In the genomic region with DNA sequence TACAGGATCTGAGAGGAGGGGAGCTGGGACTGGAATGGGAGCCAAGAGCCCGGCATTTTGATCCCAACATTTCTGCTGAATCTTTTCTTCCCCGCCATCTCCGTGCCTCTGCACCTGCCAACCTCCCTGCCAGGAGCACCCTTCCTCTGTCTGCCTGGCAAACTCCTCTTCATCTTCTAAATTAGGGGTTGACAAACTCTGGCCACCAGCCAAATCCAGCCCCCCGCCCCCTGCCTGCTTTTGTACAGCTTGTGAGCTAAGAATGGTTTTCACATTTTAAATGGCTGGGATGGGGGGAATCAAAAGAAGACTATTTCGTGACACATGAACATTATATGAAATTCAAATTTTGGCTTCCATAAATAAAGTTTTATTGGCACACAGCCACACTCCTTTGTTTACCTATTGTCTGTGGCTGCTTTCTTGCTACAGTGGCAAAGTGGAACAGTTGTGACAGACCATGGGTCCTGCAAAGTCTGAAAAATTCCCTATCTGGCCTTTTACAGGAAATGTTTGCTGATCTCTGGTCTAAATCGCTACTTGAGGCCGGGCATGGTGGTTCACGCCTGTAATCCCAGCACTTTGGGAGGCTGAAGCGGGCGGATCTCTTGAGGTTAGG, we compare ENCODE assay signal across 23 cellular contexts. TPM values are rescaled to one million over a fixed set of nuclear protein-coding genes. Genes with fewer than 3 reads are reported as not detected.
DNase-seq lines count a peak whose midpoint lies in the region; ATAC-seq, FAIRE-seq and TF ChIP-seq lines count a peak whose summit lies in the region.
"Had no signal": no experiment of that assay in that cellular context is flagged by ENCODE, and none has a peak within 500 bp of the region (broad histone marks: within the 10 kb centered on the region; RNA-seq: fewer than 3 reads in every experiment).

No MANE protein-coding gene starts in this region.

- H3K36me3 ChIP-seq in endothelial cell of umbilical vein (ENCODE audit: control insufficient read depth in 2 of 2, extremely low read depth in 1 of 2, insufficient read depth in 2 of 2, low read length in 2 of 2), result no peaks in the 10 kb centered on the region
- H3K36me3 ChIP-seq: heart left ventricle had no signal

- no peaks in the 10 kb centered on the region for H3K9me3 ChIP-seq in endothelial cell of umbilical vein (replicated peaks; ENCODE audit: control insufficient read depth, insufficient read depth, low read length)
- H3K9me3 ChIP-seq: heart left ventricle had no signal

- H3K4me1 ChIP-seq in endothelial cell of umbilical vein (ENCODE audit: control insufficient read depth, extremely low read depth, insufficient read depth, low read length), result peaks cover 13% of the 10 kb centered on the region

- no peak overlapping the region for H2AFZ ChIP-seq in endothelial cell of umbilical vein (ENCODE audit: low read depth, low read length)

- no peak overlapping the region for H3K4me3 ChIP-seq in endothelial cell of umbilical vein (replicated peaks in 1 of 3; ENCODE audit: insufficient read depth in 1 of 3, low read depth in 1 of 3, low read length in 3 of 3)
- H3K4me3 ChIP-seq: heart left ventricle, smooth muscle cell had no signal

- no peak overlapping the region for H3K9ac ChIP-seq in endothelial cell of umbilical vein (replicated peaks; ENCODE audit: extremely low read depth, insufficient read depth, low read length)

- POLR2A ChIA-PET in endothelial cell of umbilical vein (lab: Charles Lee), result no interaction called here

- DNase-seq in NCI-H2107 treated with DMSO at 0.1 percent for 48 hours (lab: John Stamatoyannopoulos, UW; ENCODE audit: unreplicated experiment), result peak; percentile 78
- no peak for DNase-seq in NCI-H2107 (lab: John Stamatoyannopoulos, UW)
- DNase-seq in NCI-H345 treated with DMSO at 0.1 percent for 48 hours (lab: John Stamatoyannopoulos, UW; ENCODE audit: unreplicated experiment), result peak; percentile 78
- no peak for DNase-seq in endothelial cell of umbilical vein (ENCODE audit: low read depth, low spot score)
- no peak for DNase-seq in AG08396 (ENCODE audit: low spot score)
- DNase-seq in NOMO-1 treated with dmso at 0.1 percent for 144 hours (lab: John Stamatoyannopoulos, UW; ENCODE audit: unreplicated experiment), result no peak
- DNase-seq in pons (ENCODE audit: low spot score), result no peak
- DNase-seq: 8988T; activated effector memory CD4-positive, alpha-beta T cell treated with anti-CD3 and anti-CD28 coated beads, Interleukin-2, amount 50 U/mL, for 16 hours; CD8-positive, alpha-beta T cell; cerebellar nuclear complex; DMS53; GF-D8; heart left ventricle; HFFc6; mesenchymal stem cell; NCI-H187; NCI-H510A; T-helper 17 cell had no signal

- intact Hi-C loops in endothelial cell of umbilical vein (cut with micrococcal nuclease), result no loop called here

- TF ChIP-seq CTCF in endothelial cell of umbilical vein (IDR thresholded peaks at IDR 0.05; ENCODE audit: extremely low read depth in 1 of 2, insufficient read depth in 1 of 2, low read depth in 1 of 2, low read length in 2 of 2), result no peak

- H3K27ac ChIP-seq in endothelial cell of umbilical vein (ENCODE audit: insufficient read depth, low read depth, low read length), result no peak overlapping the region
- H3K27ac ChIP-seq: heart left ventricle had no signal

- CTCF ChIA-PET in endothelial cell of umbilical vein (lab: Charles Lee), result interaction anchor here (0.7 to 1.8 kb wide), 4 partner anchors 9 to 193 kb away, joined by 3 to 9 read pairs (median 4); no protein-coding TSS in a partner anchor

- TF ChIP-seq POLR2A in endothelial cell of umbilical vein (IDR thresholded peaks at IDR 0.05; ENCODE audit: low read depth, low read length), result no peak

- no peaks in the 10 kb centered on the region for H3K9me1 ChIP-seq in endothelial cell of umbilical vein (replicated peaks; ENCODE audit: control insufficient read depth, extremely low read depth, insufficient read depth, low read length)

- no peaks in the 10 kb centered on the region for H4K20me1 ChIP-seq in endothelial cell of umbilical vein (replicated peaks; ENCODE audit: control insufficient read depth, extremely low read depth, insufficient read depth, low read length)

- no peaks in the 10 kb centered on the region for H3K79me2 ChIP-seq in endothelial cell of umbilical vein (ENCODE audit: control insufficient read depth, insufficient read depth, low read length)

- dilution Hi-C loops in endothelial cell of umbilical vein (cut with MboI; ENCODE audit: extremely low pct_ligation_motif_present, low sequenced_read_pairs), result no loop called here

- ATAC-seq in GM19452 (IDR thresholded peaks at IDR 0.05; ENCODE audit: unreplicated experiment), result no peak
- ATAC-seq: CD8-positive, alpha-beta T cell; T-helper 17 cell had no signal

- FAIRE-seq in endothelial cell of umbilical vein (lab: Jason Lieb, UNC), result peak; percentile 37
- FAIRE-seq: GM18507 had no signal

- H3K27me3 ChIP-seq in endothelial cell of umbilical vein (ENCODE audit: control insufficient read depth in 2 of 2, insufficient read depth in 2 of 2, low read length in 2 of 2), result no peaks in the 10 kb centered on the region
- H3K27me3 ChIP-seq: heart left ventricle had no signal

- H3K4me2 ChIP-seq in endothelial cell of umbilical vein (ENCODE audit: insufficient read depth, low read length), result no peak overlapping the region
- H3K4me2 ChIP-seq: smooth muscle cell had no signal

- no TSS peak for BruUV-seq in endothelial cell of umbilical vein (replicated peaks; lab: Mats Ljungman, UMichigan)

TF ChIP-seq in endothelial cell of umbilical vein, 7 proteins besides CTCF, POLR2A, EP300 and RAD21:
- TF ChIP-seq GATA2 (IDR thresholded peaks at IDR 0.05; ENCODE audit: insufficient read depth, insufficient read length, low read depth, low read length) (no peak), JUN (IDR thresholded peaks at IDR 0.05; ENCODE audit: borderline replicate concordance, insufficient read depth, insufficient read length, low read depth) (no peak), POLR2AphosphoS5 (IDR thresholded peaks at IDR 0.05; ENCODE audit: insufficient read depth, low read depth, low read length) (no peak), EZH2 (IDR thresholded peaks at IDR 0.05; ENCODE audit: borderline replicate concordance, low read depth, low read length, severe bottlenecking) (no peak), MYC (IDR thresholded peaks at IDR 0.05; ENCODE audit: low read depth, low read length) (no peak), FOS (IDR thresholded peaks at IDR 0.05; ENCODE audit: borderline replicate concordance, insufficient read depth, low read length) (no peak)
- TF ChIP-seq, protein P1, sequence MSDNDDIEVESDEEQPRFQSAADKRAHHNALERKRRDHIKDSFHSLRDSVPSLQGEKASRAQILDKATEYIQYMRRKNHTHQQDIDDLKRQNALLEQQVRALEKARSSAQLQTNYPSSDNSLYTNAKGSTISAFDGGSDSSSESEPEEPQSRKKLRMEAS (IDR thresholded peaks at IDR 0.05; ENCODE audit: insufficient read depth, insufficient read length), result no peak

RNA-seq across cellular contexts. Expression of a gene that starts 23.0 kb away (rescaled TPM):
- 65.7 and 72.9 TPM in 2 replicates for total RNA-seq in endothelial cell of umbilical vein
- 51.3 and 53.6 TPM in 2 replicates for polyA plus RNA-seq in endothelial cell of umbilical vein
- polyA plus RNA-seq in endothelial cell of umbilical vein (2011; cell fraction: cytosol; rRNA removed), result 35.4 and 43.2 TPM in 2 replicates
- 86.0 and 95.1 TPM in 2 replicates for polyA plus RNA-seq in endothelial cell of umbilical vein (2011; cell fraction: nucleus; rRNA removed)
- 54.7 and 68.3 TPM in 2 replicates for polyA plus RNA-seq in endothelial cell of umbilical vein (2012)
- 75.8 and 82.4 TPM in 2 replicates for polyA minus RNA-seq in endothelial cell of umbilical vein
- polyA minus RNA-seq in endothelial cell of umbilical vein (2011; cell fraction: cytosol; rRNA and poly(A)+ RNA removed), result 10.0 TPM
- polyA minus RNA-seq in endothelial cell of umbilical vein (2011; cell fraction: nucleus; rRNA and poly(A)+ RNA removed), result 69.8 and 84.1 TPM in 2 replicates
- total RNA-seq: MCF 10A had no signal

Comparison
In these comparisons a context has a peak if more than half of its experiments do, and no peak if none do; other contexts are left out.
1. DNase-seq: peak in NCI-H2107 treated with DMSO at 0.1 percent for 48 hours (single experiment) and NCI-H345 treated with DMSO at 0.1 percent for 48 hours (single experiment); none in NCI-H2107 (single experiment), endothelial cell of umbilical vein (single experiment), AG08396 (single experiment), NOMO-1 treated with dmso at 0.1 percent for 144 hours (single experiment) and pons (single experiment).